ENCODE assay signal across 9 cellular contexts in the genomic region with DNA sequence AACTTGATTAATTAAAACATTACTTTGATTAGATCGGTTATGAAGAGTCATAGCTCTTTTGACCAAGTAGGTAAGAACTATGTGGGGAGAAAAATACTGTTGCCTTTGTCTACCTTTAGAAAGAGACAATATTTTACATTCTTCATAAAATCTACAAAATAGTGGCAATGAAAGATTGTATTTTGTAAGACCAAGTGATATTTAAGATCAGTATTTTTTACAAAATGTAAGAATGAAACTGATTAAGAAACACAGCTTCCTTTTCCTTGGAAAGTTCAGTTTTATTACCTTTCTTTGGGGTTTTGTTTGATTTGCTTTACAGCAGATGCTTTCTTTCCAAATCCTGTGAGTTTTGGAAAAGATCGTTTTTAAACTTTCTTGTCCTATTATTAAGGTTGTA.
A peak's percentile ranks its signal among the peaks of the same experiment; 100 is the strongest.
DNase-seq lines count a peak whose midpoint lies in the region; ATAC-seq, FAIRE-seq and TF ChIP-seq lines count a peak whose summit lies in the region.
"Had no signal": no experiment of that assay in that cellular context is flagged by ENCODE, and none has a peak within 500 bp of the region (broad histone marks: within the 10 kb centered on the region; RNA-seq: fewer than 3 reads in every experiment).

No MANE protein-coding gene starts in this region.

- TF ChIP-seq POLR2A in H54 (IDR thresholded peaks at IDR 0.05; ENCODE audit: low read depth, low read length) = no peak

- peak overlapping the region; percentile 84 for H3K27ac ChIP-seq in PC-9

- no peak for ATAC-seq in HG02678 (IDR thresholded peaks at IDR 0.05; ENCODE audit: unreplicated experiment)

- peaks cover 97% of the 10 kb centered on the region for H3K79me2 ChIP-seq in PC-9 (ENCODE audit: low read depth)

- H3K36me3 ChIP-seq in PC-9 (ENCODE audit: low read depth) = 0 out of 2 replicates have a peak, but pooled peaks cover 5% of the 10 kb centered on the region

- no TSS peak for BruUV-seq in PC-9 (replicated peaks; lab: Mats Ljungman, UMichigan)

- H3K9me3 ChIP-seq in PC-9 (ENCODE audit: insufficient read depth, low read depth) = peaks cover 7% of the 10 kb centered on the region

- peaks cover 21% of the 10 kb centered on the region for H4K20me1 ChIP-seq in PC-9 (ENCODE audit: insufficient read depth)

- CTCF ChIA-PET in PC-9 (lab: Charles Lee) = interaction anchor here (0.9 kb wide), 1 partner anchor 420 kb away, joined by 3 read pairs; no protein-coding TSS in a partner anchor

- no peaks in the 10 kb centered on the region for H3K9me2 ChIP-seq in PC-9 (ENCODE audit: insufficient read depth)

- H3K4me2 ChIP-seq in PC-9 = peak overlapping the region; percentile 93

- H3K4me1 ChIP-seq in PC-9 (replicated peaks; ENCODE audit: insufficient read depth) = peaks cover 33% of the 10 kb centered on the region

- POLR2A ChIA-PET in PC-9 (lab: Charles Lee; ENCODE audit: unreplicated experiment) = interaction anchor here (0.5 kb wide), 1 partner anchor 189 kb away, joined by 4 read pairs; a partner anchor contains a TSS

- intact Hi-C loops in PC-9 (cut with micrococcal nuclease; ENCODE audit: unreplicated experiment) = loop anchor here (2.0 to 5.0 kb wide), 2 partner anchors 72 to 189 kb away; a partner anchor contains a TSS

- H2AFZ ChIP-seq in PC-9 = no peak overlapping the region

- no peaks in the 10 kb centered on the region for H3K27me3 ChIP-seq in PC-9 (ENCODE audit: insufficient read depth, low read depth)

- H3F3A ChIP-seq in PC-9 (ENCODE audit: insufficient read depth, low read depth) = peaks cover 4% of the 10 kb centered on the region

- no peak for TF ChIP-seq CTCF in GM12864 (IDR thresholded peaks at IDR 0.05; ENCODE audit: low read depth, low read length, missing control alignments)
- no peak for TF ChIP-seq CTCF in PC-9 (conservative IDR thresholded peaks at IDR 0.05)
- no peak for TF ChIP-seq CTCF in epithelial cell of esophagus (IDR thresholded peaks at IDR 0.05; ENCODE audit: insufficient read depth, low read depth, low read length, missing control alignments)

- H3K4me3 ChIP-seq in GM12864 (ENCODE audit: low read depth, low read length) (peak overlapping the region; percentile 87), PC-9 (peak overlapping the region; percentile 90), epithelial cell of esophagus (ENCODE audit: low read length) (peak overlapping the region; percentile 86)

- no peak for DNase-seq in GM12864 (ENCODE audit: low read depth)
- DNase-seq in PC-9 = no peak
- no peak for DNase-seq in epithelial cell of esophagus (ENCODE audit: low read depth)
- DNase-seq in pons (ENCODE audit: low spot score) = peak; percentile 17
- no peak for DNase-seq in GF-D8 (lab: John Stamatoyannopoulos, UW)
- no peak for DNase-seq in H54 (ENCODE audit: insufficient read length, low spot score)
- no peak for DNase-seq in cerebellum (ENCODE audit: low spot score)
- DNase-seq: anterior cingulate cortex had no signal

- FAIRE-seq in H54 (lab: Jason Lieb, UNC) = no peak
